Comparison of ENCODE assay signal across 16 cellular contexts in genomic region chr4:150072906-150073714, GRCh38. TPM values are rescaled to one million over a fixed set of nuclear protein-coding genes. Genes with fewer than 3 reads are reported as not detected.
DNase-seq lines count a peak whose midpoint lies in the region; ATAC-seq and TF ChIP-seq lines count a peak whose summit lies in the region.
"Had no signal": no experiment of that assay in that cellular context is flagged by ENCODE, and none has a peak within 500 bp of the region (broad histone marks: within the 10 kb centered on the region; RNA-seq: fewer than 3 reads in every experiment).

No MANE protein-coding gene starts in this region.

- CTCF ChIA-PET in A673 (lab: Charles Lee) = no interaction called here

- no peaks in the 10 kb centered on the region for H3K4me1 Mint-ChIP-seq in natural killer cell treated with Interleukin-12 subunit alpha and Interleukin-12 subunit beta and Interleukin-15 and Interleukin-18, amount 100 ng/mL, for 72 hours (ENCODE audit: low read depth in 2 of 2)

- ATAC-seq in SK-N-SH treated with all-trans-retinoic acid at 6 μM for 48 hours (peak; percentile 86), GM18907 (IDR thresholded peaks at IDR 0.05; ENCODE audit: unreplicated experiment) (no peak)
- ATAC-seq in natural killer cell treated with Interleukin-12 subunit alpha and Interleukin-12 subunit beta and Interleukin-15 and Interleukin-18, amount 100 ng/mL, for 72 hours = no peak

- H3K9ac ChIP-seq in skeletal muscle satellite cell (ENCODE audit: low read depth, low read length) = peak overlapping the region; percentile 43
- H3K9ac ChIP-seq: KMS-11 had no signal

- no peak overlapping the region for H3K4me3 ChIP-seq in fibroblast of pulmonary artery (replicated peaks; ENCODE audit: low read depth, low read length)
- no peak overlapping the region for H3K4me3 ChIP-seq in skeletal muscle satellite cell (ENCODE audit: low read length)
- no peak overlapping the region for H3K4me3 ChIP-seq in A673 (ENCODE audit: low read depth, low read length, poor library complexity, severe bottlenecking)
- H3K4me3 ChIP-seq: colonic mucosa, SJCRH30 had no signal

- peaks cover 36% of the 10 kb centered on the region for H3K4me1 ChIP-seq in skeletal muscle satellite cell (ENCODE audit: control insufficient read depth, insufficient read depth, low read length)
- H3K4me1 ChIP-seq in A673 (ENCODE audit: insufficient read depth, low read length, poor library complexity, severe bottlenecking) = peaks cover 5% of the 10 kb centered on the region
- H3K4me1 ChIP-seq: colonic mucosa, SJCRH30 had no signal

- POLR2A ChIA-PET in A673 (lab: Charles Lee; ENCODE audit: low non-redundant PET) = no interaction called here

- no peak overlapping the region for H3K27ac ChIP-seq in A673 (ENCODE audit: low read depth, low read length, poor library complexity, severe bottlenecking)
- H3K27ac ChIP-seq: colonic mucosa, KMS-11, SJCRH30 had no signal

- peaks cover 3% of the 10 kb centered on the region for H3K9me3 Mint-ChIP-seq in natural killer cell treated with Interleukin-12 subunit alpha and Interleukin-12 subunit beta and Interleukin-15 and Interleukin-18, amount 100 ng/mL, for 72 hours
- H3K9me3 Mint-ChIP-seq: activated T-helper 1 cell treated with anti-CD3 and anti-CD28 coated beads, Interleukin-12 subunit alpha, Interleukin-12 subunit beta, Interleukin-2, Interleukin-4 antibody, amounts not matched to agents 30 ng/mL and 10 ng/mL and 1 ng/mL, durations not matched to agents 14 hours and 24 hours and 36 hours had no signal

- no peak overlapping the region for H3K4me3 Mint-ChIP-seq in natural killer cell treated with Interleukin-12 subunit alpha and Interleukin-12 subunit beta and Interleukin-15 and Interleukin-18, amount 100 ng/mL, for 72 hours
- H3K4me3 Mint-ChIP-seq: activated T-helper 1 cell treated with anti-CD3 and anti-CD28 coated beads, Interleukin-12 subunit alpha, Interleukin-12 subunit beta, Interleukin-2, Interleukin-4 antibody, amounts not matched to agents 30 ng/mL and 10 ng/mL and 1 ng/mL, durations not matched to agents 14 hours and 24 hours and 36 hours; neural crest cell had no signal

- H3K27me3 ChIP-seq in skeletal muscle satellite cell (ENCODE audit: control insufficient read depth, insufficient read depth, low read length) (no peaks in the 10 kb centered on the region), A673 (replicated peaks; ENCODE audit: insufficient read depth, low read depth, low read length, poor library complexity) (no peaks in the 10 kb centered on the region)
- H3K27me3 ChIP-seq: colonic mucosa, SJCRH30 had no signal

- TF ChIP-seq CTCF in fibroblast of pulmonary artery (IDR thresholded peaks at IDR 0.05; ENCODE audit: low read length, missing control alignments) (no peak), A673 (conservative IDR thresholded peaks at IDR 0.05; ENCODE audit: low read depth, low read length) (no peak)

- H3K4me2 ChIP-seq in skeletal muscle satellite cell (ENCODE audit: low read length) = peak overlapping the region; percentile 49
- H3K4me2 ChIP-seq: KMS-11 had no signal

- H3K36me3 ChIP-seq in skeletal muscle satellite cell (ENCODE audit: insufficient read depth, low read length) = no peaks in the 10 kb centered on the region
- no peaks in the 10 kb centered on the region for H3K36me3 ChIP-seq in A673 (ENCODE audit: insufficient read depth, low read length, poor library complexity, severe bottlenecking)
- H3K36me3 ChIP-seq: colonic mucosa, SJCRH30 had no signal

- no peaks in the 10 kb centered on the region for H3K9me3 ChIP-seq in skeletal muscle satellite cell (replicated peaks; ENCODE audit: low read length)
- H3K9me3 ChIP-seq in A673 (ENCODE audit: low read depth, low read length, poor library complexity, severe bottlenecking) = no peaks in the 10 kb centered on the region
- H3K9me3 ChIP-seq: colonic mucosa, SJCRH30 had no signal

- DNase-seq in GM04504 (ENCODE audit: low read depth) (peak; percentile 88), fibroblast of pulmonary artery (ENCODE audit: low read depth) (peak; percentile 93), hypothalamus (lab: John Stamatoyannopoulos, UW) (no peak), A673 (ENCODE audit: low spot score) (no peak)
- no peak for DNase-seq in natural killer cell treated with Interleukin-12 subunit alpha and Interleukin-12 subunit beta and Interleukin-15 and Interleukin-18, amount 100 ng/mL, for 72 hours (ENCODE audit: low spot score)
- DNase-seq: activated CD4-positive, CD25-positive, alpha-beta regulatory T cell treated with anti-CD3 and anti-CD28 coated beads, Interleukin-2, amount 50 U/mL, for 72 hours; colonic mucosa; DMS79; NCI-H2227 treated with DMSO at 0.1 percent for 48 hours; SJCRH30 had no signal

- peaks cover 9% of the 10 kb centered on the region for H3K36me3 Mint-ChIP-seq in natural killer cell treated with Interleukin-12 subunit alpha and Interleukin-12 subunit beta and Interleukin-15 and Interleukin-18, amount 100 ng/mL, for 72 hours

- intact Hi-C loops in A673 (cut with micrococcal nuclease; ENCODE audit: unreplicated experiment) = no loop called here

- no TSS peak for BruUV-seq in A673 (replicated peaks; lab: Mats Ljungman, UMichigan)

- peaks cover 16 to 30% of the 10 kb centered on the region in 2 donors for H3K27me3 Mint-ChIP-seq in natural killer cell treated with Interleukin-12 subunit alpha and Interleukin-12 subunit beta and Interleukin-15 and Interleukin-18, amount 100 ng/mL, for 72 hours

- no peak overlapping the region for H3K27ac Mint-ChIP-seq in natural killer cell treated with Interleukin-12 subunit alpha and Interleukin-12 subunit beta and Interleukin-15 and Interleukin-18, amount 100 ng/mL, for 72 hours
- H3K27ac Mint-ChIP-seq: activated T-helper 1 cell treated with anti-CD3 and anti-CD28 coated beads, Interleukin-12 subunit alpha, Interleukin-12 subunit beta, Interleukin-2, Interleukin-4 antibody, amounts not matched to agents 30 ng/mL and 10 ng/mL and 1 ng/mL, durations not matched to agents 14 hours and 24 hours and 36 hours had no signal

TF ChIP-seq in SK-N-SH treated with all-trans-retinoic acid at 6 μM for 48 hours, 23 proteins besides CTCF, POLR2A, EP300 and RAD21 (continues in another document):
- TF ChIP-seq SNAI2 (CRISPR knock-in tag; IDR thresholded peaks at IDR 0.05) (no peak), PPARA (CRISPR knock-in tag; IDR thresholded peaks at IDR 0.05; ENCODE audit: borderline replicate concordance) (no peak), PATZ1 (CRISPR knock-in tag; IDR thresholded peaks at IDR 0.05; ENCODE audit: borderline replicate concordance) (no peak), ZNF8 (CRISPR knock-in tag; IDR thresholded peaks at IDR 0.05) (no peak), CREB5 (CRISPR knock-in tag; IDR thresholded peaks at IDR 0.05; ENCODE audit: low read depth) (peak; percentile 90), ISL1 (CRISPR knock-in tag; IDR thresholded peaks at IDR 0.05) (peak; percentile 98), CSDC2 (CRISPR knock-in tag; IDR thresholded peaks at IDR 0.05) (no peak)
- TF ChIP-seq, protein P1, sequence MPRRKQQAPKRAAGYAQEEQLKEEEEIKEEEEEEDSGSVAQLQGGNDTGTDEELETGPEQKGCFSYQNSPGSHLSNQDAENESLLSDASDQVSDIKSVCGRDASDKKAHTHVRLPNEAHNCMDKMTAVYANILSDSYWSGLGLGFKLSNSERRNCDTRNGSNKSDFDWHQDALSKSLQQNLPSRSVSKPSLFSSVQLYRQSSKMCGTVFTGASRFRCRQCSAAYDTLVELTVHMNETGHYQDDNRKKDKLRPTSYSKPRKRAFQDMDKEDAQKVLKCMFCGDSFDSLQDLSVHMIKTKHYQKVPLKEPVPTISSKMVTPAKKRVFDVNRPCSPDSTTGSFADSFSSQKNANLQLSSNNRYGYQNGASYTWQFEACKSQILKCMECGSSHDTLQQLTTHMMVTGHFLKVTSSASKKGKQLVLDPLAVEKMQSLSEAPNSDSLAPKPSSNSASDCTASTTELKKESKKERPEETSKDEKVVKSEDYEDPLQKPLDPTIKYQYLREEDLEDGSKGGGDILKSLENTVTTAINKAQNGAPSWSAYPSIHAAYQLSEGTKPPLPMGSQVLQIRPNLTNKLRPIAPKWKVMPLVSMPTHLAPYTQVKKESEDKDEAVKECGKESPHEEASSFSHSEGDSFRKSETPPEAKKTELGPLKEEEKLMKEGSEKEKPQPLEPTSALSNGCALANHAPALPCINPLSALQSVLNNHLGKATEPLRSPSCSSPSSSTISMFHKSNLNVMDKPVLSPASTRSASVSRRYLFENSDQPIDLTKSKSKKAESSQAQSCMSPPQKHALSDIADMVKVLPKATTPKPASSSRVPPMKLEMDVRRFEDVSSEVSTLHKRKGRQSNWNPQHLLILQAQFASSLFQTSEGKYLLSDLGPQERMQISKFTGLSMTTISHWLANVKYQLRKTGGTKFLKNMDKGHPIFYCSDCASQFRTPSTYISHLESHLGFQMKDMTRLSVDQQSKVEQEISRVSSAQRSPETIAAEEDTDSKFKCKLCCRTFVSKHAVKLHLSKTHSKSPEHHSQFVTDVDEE (CRISPR knock-in tag; IDR thresholded peaks at IDR 0.05) = no peak

RNA-seq across cellular contexts. Expression of gene DCLK2, which starts 5.1 kb away (rescaled TPM):
- 3.5 and 5.3 TPM in 2 replicates for total RNA-seq in skeletal muscle satellite cell (2012; rRNA removed)
- under 1 TPM in 1 of 2 donors, not detected in 1; 0.08 TPM for total RNA-seq in natural killer cell treated with Interleukin-12 subunit alpha and Interleukin-12 subunit beta and Interleukin-15 and Interleukin-18, amount 100 ng/mL, for 72 hours
- 4.9 and 6.7 TPM in 2 replicates for total RNA-seq in A673 (2021)

Comparison
In these comparisons a context has a peak if more than half of its experiments do, and no peak if none do; other contexts are left out.
1. DNase-seq: peak in GM04504 (single experiment) and fibroblast of pulmonary artery (single experiment); none in natural killer cell treated with Interleukin-12 subunit alpha and Interleukin-12 subunit beta and Interleukin-15 and Interleukin-18, amount 100 ng/mL, for 72 hours (single experiment), hypothalamus (0 of 51) and A673 (single experiment).